8 cellular contexts compared by ENCODE assay signal in the genomic region with DNA sequence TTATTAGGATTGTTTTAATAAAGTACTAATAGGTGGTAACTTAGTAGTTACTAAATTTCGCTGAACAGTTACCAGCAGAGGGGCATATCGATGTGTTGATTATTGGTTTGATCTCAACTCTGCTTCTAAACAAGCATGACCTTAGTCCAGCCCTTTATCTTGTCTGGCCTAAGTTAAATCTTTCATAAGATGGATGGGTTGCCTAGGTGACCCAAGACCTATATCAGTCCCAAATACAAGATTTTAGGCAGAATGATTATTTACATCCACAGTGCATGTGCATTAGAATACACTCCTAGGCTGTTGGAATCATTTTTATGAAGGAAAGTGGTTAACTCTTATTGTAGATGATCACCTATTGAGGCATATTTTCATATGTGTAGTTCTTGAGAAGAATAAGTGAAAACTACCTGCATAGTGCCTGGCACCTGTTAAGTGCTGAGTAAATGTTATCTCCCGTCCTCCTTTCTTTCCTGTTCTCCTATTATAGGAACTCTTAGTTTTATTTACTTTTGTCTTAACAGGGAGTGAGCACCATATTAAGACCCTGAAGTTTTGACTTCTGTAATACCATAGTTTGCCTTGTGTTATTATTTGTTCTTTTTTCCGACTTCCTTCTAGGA. TPM values are rescaled to one million over a fixed set of nuclear protein-coding genes. Genes with fewer than 3 reads are reported as not detected.
DNase-seq lines count a peak whose midpoint lies in the region; ATAC-seq and TF ChIP-seq lines count a peak whose summit lies in the region.

No MANE protein-coding gene starts in this region.

- H3K36me3 ChIP-seq in right atrium auricular region (no peaks in the 10 kb centered on the region), adrenal gland (replicated peaks in 1 of 2) (no peaks in the 10 kb centered on the region), lower lobe of right lung (no peaks in the 10 kb centered on the region), vagina (no peaks in the 10 kb centered on the region)

- TF ChIP-seq CTCF in right atrium auricular region (IDR thresholded peaks at IDR 0.05) (no peak), adrenal gland (IDR thresholded peaks at IDR 0.05) (no peak), lower lobe of right lung (IDR thresholded peaks at IDR 0.05) (no peak), vagina (IDR thresholded peaks at IDR 0.05) (no peak)

- H3K27ac ChIP-seq in right atrium auricular region (peak overlapping the region; percentile 92), adrenal gland (peak overlapping the region in 1 of 5 donors; percentile 85), lower lobe of right lung (no peak overlapping the region), vagina (peak overlapping the region; percentile 80)

- DNase-seq in right atrium auricular region (ENCODE audit: low spot score) (no peak), left cardiac atrium (no peak), adrenal gland (no peak), lower lobe of right lung (no peak), vagina (ENCODE audit: extremely low spot score in 2 of 2) (no peak), HPDE6-E6E7 (ENCODE audit: extremely low spot score) (no peak)

- TF ChIP-seq POLR2A in adrenal gland (IDR thresholded peaks at IDR 0.05) (no peak), vagina (IDR thresholded peaks at IDR 0.05) (no peak)

- H3K4me1 ChIP-seq in right atrium auricular region (peaks cover 0 to 17% of the 10 kb centered on the region in 2 donors), adrenal gland (replicated peaks in 1 of 2) (peaks cover 12 to 45% of the 10 kb centered on the region in 2 donors), lower lobe of right lung (peaks cover 12% of the 10 kb centered on the region), vagina (peaks cover 32% of the 10 kb centered on the region)

- no peaks in the 10 kb centered on the region for H3K27me3 ChIP-seq in right atrium auricular region
- no peaks in the 10 kb centered on the region for H3K27me3 ChIP-seq in adrenal gland
- no peaks in the 10 kb centered on the region for H3K27me3 ChIP-seq in lower lobe of right lung (ENCODE audit: low read depth)
- H3K27me3 ChIP-seq in vagina: no peaks in the 10 kb centered on the region

- no peaks in the 10 kb centered on the region for H3K9me3 ChIP-seq in right atrium auricular region
- H3K9me3 ChIP-seq in adrenal gland (replicated peaks in 1 of 3): no peaks in the 10 kb centered on the region
- H3K9me3 ChIP-seq in lower lobe of right lung: no peaks in the 10 kb centered on the region
- no peaks in the 10 kb centered on the region for H3K9me3 ChIP-seq in vagina

- 24 to 34% (median 30%) methylated on average over 4 of the region's 4 CpGs for WGBS in adrenal gland, 4 donors

- no peak for ATAC-seq in left cardiac atrium
- no peak for ATAC-seq in lower lobe of right lung
- ATAC-seq in GM19463 (IDR thresholded peaks at IDR 0.05; ENCODE audit: unreplicated experiment): no peak
- ATAC-seq in GM21528 (IDR thresholded peaks at IDR 0.05; ENCODE audit: low FRiP score, unreplicated experiment): no peak

- H3K4me3 ChIP-seq in right atrium auricular region: peak overlapping the region; percentile 86 to 89
- peak overlapping the region in 3 of 4 donors; percentile 82 to 95 (median 87) for H3K4me3 ChIP-seq in adrenal gland
- H3K4me3 ChIP-seq in lower lobe of right lung: peak overlapping the region; percentile 99
- H3K4me3 ChIP-seq in vagina: peak overlapping the region; percentile 75 to 96

- intact Hi-C loops in left cardiac atrium (cut with DNase I): no loop called here
- intact Hi-C loops in adrenal gland (cut with DNase I): no loop called here
- intact Hi-C loops in lower lobe of right lung (cut with DNase I): no loop called here
- intact Hi-C loops in vagina (cut with DNase I): no loop called here

RNA-seq across cellular contexts. Expression of a gene that starts 1.1 kb away (rescaled TPM):
- total RNA-seq in right atrium auricular region (10 to 100 TPM; 37.5 to 65.9 TPM), left cardiac atrium (10 to 100 TPM; 23.4 to 35.1 TPM), adrenal gland (10 to 100 TPM; 15.0 to 40.1 (median 19.5) TPM), lower lobe of right lung (11.0 TPM), vagina (27.5 TPM)
- polyA plus RNA-seq in adrenal gland: 10 to 100 TPM; 14.6 to 41.8 (median 16.5) TPM
